In the genomic region with DNA sequence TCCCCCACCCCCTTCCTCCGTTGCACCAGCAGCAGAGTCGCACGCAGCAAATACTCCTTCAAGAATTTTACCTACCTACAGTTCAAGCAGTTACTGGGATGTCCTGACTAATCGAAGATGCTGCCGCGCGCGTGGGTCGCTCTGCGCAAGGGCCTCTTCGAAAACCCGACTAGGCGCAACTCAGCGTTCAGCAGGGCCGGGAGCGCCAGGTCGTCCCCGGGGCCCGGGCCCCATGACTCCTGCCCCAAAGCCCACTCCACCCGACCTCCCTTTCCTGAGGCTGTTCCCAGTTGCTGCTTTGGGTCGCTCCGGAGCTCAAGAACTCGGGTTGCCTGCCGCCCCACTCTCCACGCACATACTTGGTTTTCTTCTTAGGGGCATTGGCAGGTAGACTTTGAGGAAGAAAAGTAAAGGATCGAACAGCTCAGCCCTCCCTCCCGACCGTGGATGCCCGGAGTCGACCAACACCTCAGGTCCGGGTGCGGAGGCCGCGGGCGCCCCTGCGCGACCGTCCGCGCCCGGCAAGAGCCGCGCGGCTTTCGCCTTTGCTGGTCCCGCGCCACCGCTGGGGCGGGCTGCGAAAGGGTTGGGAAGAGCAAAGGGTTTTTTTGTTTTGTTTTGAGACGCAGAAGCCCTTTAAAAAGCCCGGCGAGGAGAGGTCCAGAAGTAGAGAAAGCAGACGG, we compare ENCODE assay signal across 2 cellular contexts.
TF ChIP-seq lines count a peak whose summit lies in the region.

No MANE protein-coding gene starts in this region.

TF ChIP-seq in A549, 52 proteins besides CTCF, POLR2A, EP300 and RAD21 (continued from another document):
- TF ChIP-seq, protein P1, sequence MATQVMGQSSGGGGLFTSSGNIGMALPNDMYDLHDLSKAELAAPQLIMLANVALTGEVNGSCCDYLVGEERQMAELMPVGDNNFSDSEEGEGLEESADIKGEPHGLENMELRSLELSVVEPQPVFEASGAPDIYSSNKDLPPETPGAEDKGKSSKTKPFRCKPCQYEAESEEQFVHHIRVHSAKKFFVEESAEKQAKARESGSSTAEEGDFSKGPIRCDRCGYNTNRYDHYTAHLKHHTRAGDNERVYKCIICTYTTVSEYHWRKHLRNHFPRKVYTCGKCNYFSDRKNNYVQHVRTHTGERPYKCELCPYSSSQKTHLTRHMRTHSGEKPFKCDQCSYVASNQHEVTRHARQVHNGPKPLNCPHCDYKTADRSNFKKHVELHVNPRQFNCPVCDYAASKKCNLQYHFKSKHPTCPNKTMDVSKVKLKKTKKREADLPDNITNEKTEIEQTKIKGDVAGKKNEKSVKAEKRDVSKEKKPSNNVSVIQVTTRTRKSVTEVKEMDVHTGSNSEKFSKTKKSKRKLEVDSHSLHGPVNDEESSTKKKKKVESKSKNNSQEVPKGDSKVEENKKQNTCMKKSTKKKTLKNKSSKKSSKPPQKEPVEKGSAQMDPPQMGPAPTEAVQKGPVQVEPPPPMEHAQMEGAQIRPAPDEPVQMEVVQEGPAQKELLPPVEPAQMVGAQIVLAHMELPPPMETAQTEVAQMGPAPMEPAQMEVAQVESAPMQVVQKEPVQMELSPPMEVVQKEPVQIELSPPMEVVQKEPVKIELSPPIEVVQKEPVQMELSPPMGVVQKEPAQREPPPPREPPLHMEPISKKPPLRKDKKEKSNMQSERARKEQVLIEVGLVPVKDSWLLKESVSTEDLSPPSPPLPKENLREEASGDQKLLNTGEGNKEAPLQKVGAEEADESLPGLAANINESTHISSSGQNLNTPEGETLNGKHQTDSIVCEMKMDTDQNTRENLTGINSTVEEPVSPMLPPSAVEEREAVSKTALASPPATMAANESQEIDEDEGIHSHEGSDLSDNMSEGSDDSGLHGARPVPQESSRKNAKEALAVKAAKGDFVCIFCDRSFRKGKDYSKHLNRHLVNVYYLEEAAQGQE (IDR thresholded peaks at IDR 0.05): no peak
- TF ChIP-seq HDAC2 (IDR thresholded peaks at IDR 0.05): peak; percentile 30; the same call in 1 of the 2 replicates
- TF ChIP-seq JUNB (IDR thresholded peaks at IDR 0.05): no peak

TF ChIP-seq in GM23338, 12 proteins besides CTCF, POLR2A, EP300 and RAD21 (continued from another document):
- TF ChIP-seq, protein P2, sequence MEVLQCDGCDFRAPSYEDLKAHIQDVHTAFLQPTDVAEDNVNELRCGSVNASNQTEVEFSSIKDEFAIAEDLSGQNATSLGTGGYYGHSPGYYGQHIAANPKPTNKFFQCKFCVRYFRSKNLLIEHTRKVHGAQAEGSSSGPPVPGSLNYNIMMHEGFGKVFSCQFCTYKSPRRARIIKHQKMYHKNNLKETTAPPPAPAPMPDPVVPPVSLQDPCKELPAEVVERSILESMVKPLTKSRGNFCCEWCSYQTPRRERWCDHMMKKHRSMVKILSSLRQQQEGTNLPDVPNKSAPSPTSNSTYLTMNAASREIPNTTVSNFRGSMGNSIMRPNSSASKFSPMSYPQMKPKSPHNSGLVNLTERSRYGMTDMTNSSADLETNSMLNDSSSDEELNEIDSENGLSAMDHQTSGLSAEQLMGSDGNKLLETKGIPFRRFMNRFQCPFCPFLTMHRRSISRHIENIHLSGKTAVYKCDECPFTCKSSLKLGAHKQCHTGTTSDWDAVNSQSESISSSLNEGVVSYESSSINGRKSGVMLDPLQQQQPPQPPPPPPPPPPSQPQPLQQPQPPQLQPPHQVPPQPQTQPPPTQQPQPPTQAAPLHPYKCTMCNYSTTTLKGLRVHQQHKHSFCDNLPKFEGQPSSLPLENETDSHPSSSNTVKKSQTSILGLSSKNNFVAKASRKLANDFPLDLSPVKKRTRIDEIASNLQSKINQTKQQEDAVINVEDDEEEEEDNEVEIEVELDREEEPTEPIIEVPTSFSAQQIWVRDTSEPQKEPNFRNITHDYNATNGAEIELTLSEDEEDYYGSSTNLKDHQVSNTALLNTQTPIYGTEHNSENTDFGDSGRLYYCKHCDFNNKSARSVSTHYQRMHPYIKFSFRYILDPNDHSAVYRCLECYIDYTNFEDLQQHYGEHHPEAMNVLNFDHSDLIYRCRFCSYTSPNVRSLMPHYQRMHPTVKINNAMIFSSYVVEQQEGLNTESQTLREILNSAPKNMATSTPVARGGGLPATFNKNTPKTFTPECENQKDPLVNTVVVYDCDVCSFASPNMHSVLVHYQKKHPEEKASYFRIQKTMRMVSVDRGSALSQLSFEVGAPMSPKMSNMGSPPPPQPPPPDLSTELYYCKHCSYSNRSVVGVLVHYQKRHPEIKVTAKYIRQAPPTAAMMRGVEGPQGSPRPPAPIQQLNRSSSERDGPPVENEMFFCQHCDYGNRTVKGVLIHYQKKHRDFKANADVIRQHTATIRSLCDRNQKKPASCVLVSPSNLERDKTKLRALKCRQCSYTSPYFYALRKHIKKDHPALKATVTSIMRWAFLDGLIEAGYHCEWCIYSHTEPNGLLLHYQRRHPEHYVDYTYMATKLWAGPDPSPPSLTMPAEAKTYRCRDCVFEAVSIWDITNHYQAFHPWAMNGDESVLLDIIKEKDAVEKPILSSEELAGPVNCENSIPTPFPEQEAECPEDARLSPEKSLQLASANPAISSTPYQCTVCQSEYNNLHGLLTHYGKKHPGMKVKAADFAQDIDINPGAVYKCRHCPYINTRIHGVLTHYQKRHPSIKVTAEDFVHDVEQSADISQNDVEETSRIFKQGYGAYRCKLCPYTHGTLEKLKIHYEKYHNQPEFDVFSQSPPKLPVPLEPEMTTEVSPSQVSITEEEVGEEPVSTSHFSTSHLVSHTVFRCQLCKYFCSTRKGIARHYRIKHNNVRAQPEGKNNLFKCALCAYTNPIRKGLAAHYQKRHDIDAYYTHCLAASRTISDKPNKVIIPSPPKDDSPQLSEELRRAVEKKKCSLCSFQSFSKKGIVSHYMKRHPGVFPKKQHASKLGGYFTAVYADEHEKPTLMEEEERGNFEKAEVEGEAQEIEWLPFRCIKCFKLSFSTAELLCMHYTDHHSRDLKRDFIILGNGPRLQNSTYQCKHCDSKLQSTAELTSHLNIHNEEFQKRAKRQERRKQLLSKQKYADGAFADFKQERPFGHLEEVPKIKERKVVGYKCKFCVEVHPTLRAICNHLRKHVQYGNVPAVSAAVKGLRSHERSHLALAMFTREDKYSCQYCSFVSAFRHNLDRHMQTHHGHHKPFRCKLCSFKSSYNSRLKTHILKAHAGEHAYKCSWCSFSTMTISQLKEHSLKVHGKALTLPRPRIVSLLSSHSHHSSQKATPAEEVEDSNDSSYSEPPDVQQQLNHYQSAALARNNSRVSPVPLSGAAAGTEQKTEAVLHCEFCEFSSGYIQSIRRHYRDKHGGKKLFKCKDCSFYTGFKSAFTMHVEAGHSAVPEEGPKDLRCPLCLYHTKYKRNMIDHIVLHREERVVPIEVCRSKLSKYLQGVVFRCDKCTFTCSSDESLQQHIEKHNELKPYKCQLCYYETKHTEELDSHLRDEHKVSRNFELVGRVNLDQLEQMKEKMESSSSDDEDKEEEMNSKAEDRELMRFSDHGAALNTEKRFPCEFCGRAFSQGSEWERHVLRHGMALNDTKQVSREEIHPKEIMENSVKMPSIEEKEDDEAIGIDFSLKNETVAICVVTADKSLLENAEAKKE (CRISPR knock-in tag; IDR thresholded peaks at IDR 0.05): no peak
- peak; percentile 53 for TF ChIP-seq EZH2phosphoT487 (IDR thresholded peaks at IDR 0.05; ENCODE audit: unreplicated experiment)
- no peak for TF ChIP-seq ZNF114 (CRISPR knock-in tag; IDR thresholded peaks at IDR 0.05)
- peak; percentile 69 for TF ChIP-seq EZH2 (IDR thresholded peaks at IDR 0.05; ENCODE audit: low read depth, unreplicated experiment)
- no peak for TF ChIP-seq POLR2AphosphoS5 (IDR thresholded peaks at IDR 0.05; ENCODE audit: low read depth)
